Comparison of ENCODE assay signal across 8 cellular contexts in the genomic region with DNA sequence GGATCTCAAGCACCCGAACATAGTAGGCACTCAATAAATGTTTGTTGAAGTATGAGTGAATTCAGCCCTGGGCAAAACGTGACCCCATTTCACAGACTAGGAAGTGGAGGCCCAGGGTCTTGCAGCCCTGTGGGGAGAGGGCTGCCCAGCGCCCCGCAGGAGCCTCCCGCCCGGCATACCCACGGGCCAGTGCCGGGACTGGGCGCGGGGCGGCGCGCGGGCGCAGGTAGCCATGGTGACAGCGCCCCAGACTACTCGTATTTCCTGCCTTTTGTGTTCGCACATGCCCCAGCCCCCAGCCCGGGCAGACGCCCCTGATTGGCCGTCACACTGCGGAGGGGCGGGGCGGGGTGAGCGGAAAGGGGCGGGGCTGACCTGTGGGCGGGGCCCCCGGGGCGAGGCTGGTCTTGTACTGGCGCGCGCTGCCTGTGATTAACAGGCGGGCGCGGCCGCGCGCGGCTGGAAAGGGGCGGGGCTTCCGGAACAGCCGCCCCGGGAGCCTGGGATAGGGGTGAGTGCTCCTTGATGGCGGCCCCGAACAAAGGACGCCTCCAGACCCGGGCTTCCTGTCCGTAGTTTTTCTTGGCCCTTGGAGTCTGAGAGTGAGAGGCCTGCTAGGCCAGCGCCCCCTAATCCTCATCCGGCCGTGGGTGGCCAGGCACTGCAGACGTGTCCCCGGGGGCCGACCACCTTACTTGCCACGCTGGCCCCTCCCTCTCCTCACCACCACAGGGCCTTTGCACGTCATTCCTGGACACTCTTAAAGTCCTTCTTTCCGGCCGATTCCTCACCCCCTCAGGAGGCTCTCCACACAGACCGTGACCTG.
DNase-seq lines count a peak whose midpoint lies in the region; TF ChIP-seq lines count a peak whose summit lies in the region.

No MANE protein-coding gene starts in this region.

- DNase-seq in ELR (ENCODE audit: low read depth) (peak; percentile 96), GM23248 (peak; percentile 97), Karpas-422 (peak; percentile 98), SK-N-DZ (ENCODE audit: low spot score) (peak; percentile 88), globus pallidus (ENCODE audit: low spot score) (peak; percentile 92), occipital lobe (lab: John Stamatoyannopoulos, UW) (peak; percentile 95), suprapubic skin (ENCODE audit: low spot score in 2 of 2) (peak; percentile 98)

- H3K9me3 Mint-ChIP-seq in activated naive CD4-positive, alpha-beta T cell treated with anti-CD3 and anti-CD28 coated beads, Interleukin-2, amount 50 U/mL, for 24 hours = no peaks in the 10 kb centered on the region

- 4% methylated on average over 47 to 57 of the region's 59 CpGs for WGBS in GM23248 (ENCODE audit: low coverage in 1 of 2, low lambda C conversion rate in 2 of 2, missing lambda C conversion rate in 2 of 2), 2 experiments
- WGBS in suprapubic skin = 8% methylated on average over 17 of the region's 59 CpGs

- no peaks in the 10 kb centered on the region for H3K27me3 Mint-ChIP-seq in activated naive CD4-positive, alpha-beta T cell treated with anti-CD3 and anti-CD28 coated beads, Interleukin-2, amount 50 U/mL, for 24 hours

- peaks cover 80% of the 10 kb centered on the region for H3K4me1 Mint-ChIP-seq in activated naive CD4-positive, alpha-beta T cell treated with anti-CD3 and anti-CD28 coated beads, Interleukin-2, amount 50 U/mL, for 24 hours

- H3K4me1 ChIP-seq in GM23248 (ENCODE audit: insufficient read depth) = peaks cover 17% of the 10 kb centered on the region
- peaks cover 94% of the 10 kb centered on the region for H3K4me1 ChIP-seq in Karpas-422 (ENCODE audit: low read length)
- H3K4me1 ChIP-seq in suprapubic skin = peaks cover 55% of the 10 kb centered on the region

- H3K4me2 ChIP-seq in GM23248 (ENCODE audit: unreplicated experiment) = peak overlapping the region; percentile 80
- peak overlapping the region; percentile 93 for H3K4me2 ChIP-seq in Karpas-422 (ENCODE audit: low read depth, low read length, poor library complexity, severe bottlenecking)

- peak overlapping the region; percentile 95 for H3K4me3 Mint-ChIP-seq in activated naive CD4-positive, alpha-beta T cell treated with anti-CD3 and anti-CD28 coated beads, Interleukin-2, amount 50 U/mL, for 24 hours

- H3K9me3 ChIP-seq in GM23248 (ENCODE audit: low read depth) (no peaks in the 10 kb centered on the region), Karpas-422 (ENCODE audit: low read length) (no peaks in the 10 kb centered on the region), suprapubic skin (no peaks in the 10 kb centered on the region)

- in situ Hi-C loops in GM23248 (cut with MboI) = no loop called here

- no peaks in the 10 kb centered on the region for H3K36me3 Mint-ChIP-seq in activated naive CD4-positive, alpha-beta T cell treated with anti-CD3 and anti-CD28 coated beads, Interleukin-2, amount 50 U/mL, for 24 hours

- H3K9ac ChIP-seq in GM23248 (peak overlapping the region; percentile 81), Karpas-422 (ENCODE audit: low read length) (peak overlapping the region; percentile 89)

- H2AFZ ChIP-seq in GM23248 = peak overlapping the region; percentile 71
- no peak overlapping the region for H2AFZ ChIP-seq in Karpas-422 (ENCODE audit: low read length)

- H4K20me1 ChIP-seq in GM23248 (ENCODE audit: insufficient read depth) = no peaks in the 10 kb centered on the region
- no peaks in the 10 kb centered on the region for H4K20me1 ChIP-seq in Karpas-422 (ENCODE audit: insufficient read depth, low read depth, low read length)

- peak overlapping the region; percentile 98 for H3K27ac Mint-ChIP-seq in activated naive CD4-positive, alpha-beta T cell treated with anti-CD3 and anti-CD28 coated beads, Interleukin-2, amount 50 U/mL, for 24 hours

- H3K79me2 ChIP-seq in GM23248 (ENCODE audit: insufficient read depth) = peaks cover 87% of the 10 kb centered on the region
- H3K79me2 ChIP-seq in Karpas-422 (ENCODE audit: low read length) = peaks cover 56% of the 10 kb centered on the region

- TF ChIP-seq CTCF in suprapubic skin (IDR thresholded peaks at IDR 0.05) = peak in 1 of 2 donors; percentile 35

- H3K9me2 ChIP-seq in GM23248 (ENCODE audit: insufficient read depth) (no peaks in the 10 kb centered on the region), Karpas-422 (replicated peaks; ENCODE audit: insufficient read depth, low read length) (no peaks in the 10 kb centered on the region)

- no peaks in the 10 kb centered on the region for H3K36me3 ChIP-seq in GM23248 (ENCODE audit: low read depth)
- H3K36me3 ChIP-seq in Karpas-422 (ENCODE audit: insufficient read depth, low read length) = no peaks in the 10 kb centered on the region
- no peaks in the 10 kb centered on the region for H3K36me3 ChIP-seq in suprapubic skin

- H3K27ac ChIP-seq in GM23248 = peak overlapping the region; percentile 74
- H3K27ac ChIP-seq in Karpas-422 (ENCODE audit: low read length) = peak overlapping the region; percentile 99
- H3K27ac ChIP-seq in suprapubic skin = peak overlapping the region; percentile 83

- peaks cover 4% of the 10 kb centered on the region; the same call in 1 of the 2 replicates for H3F3A ChIP-seq in GM23248 (ENCODE audit: insufficient read depth)

- no peaks in the 10 kb centered on the region for H3K27me3 ChIP-seq in GM23248 (replicated peaks; ENCODE audit: insufficient read depth)
- H3K27me3 ChIP-seq in Karpas-422 (ENCODE audit: low read length) = no peaks in the 10 kb centered on the region
- H3K27me3 ChIP-seq in suprapubic skin = no peaks in the 10 kb centered on the region

- peak overlapping the region; percentile 83 for H3K4me3 ChIP-seq in GM23248
- H3K4me3 ChIP-seq in Karpas-422 (ENCODE audit: low read length) = peak overlapping the region; percentile 89
- peak overlapping the region; percentile 41 for H3K4me3 ChIP-seq in suprapubic skin

- TF ChIP-seq POLR2A in suprapubic skin (IDR thresholded peaks at IDR 0.05) = no peak

- TF ChIP-seq EP300 in suprapubic skin (IDR thresholded peaks at IDR 0.05) = no peak

Comparison
In these comparisons a context has a peak if more than half of its experiments do, and no peak if none do; other contexts are left out.
1. Peak in every context shown above with its lines: DNase-seq, H3K4me3 ChIP-seq and H3K27ac ChIP-seq.